ENCODE assay signal across 5 cellular contexts in genomic region chr10:11990781-11991180, GRCh38.
DNase-seq lines count a peak whose midpoint lies in the region; TF ChIP-seq lines count a peak whose summit lies in the region.
"Not testable (repeated sequence)": the region's sequence is repeated elsewhere in the genome, so short reads cannot be mapped to it uniquely, and the experiment has no call there.

No MANE protein-coding gene starts in this region.

- not testable (repeated sequence) for H3K9me2 ChIP-seq in SU-DHL-6 (replicated peaks; ENCODE audit: insufficient read depth, low read length)

- H3K36me3 ChIP-seq in BLaER1: peaks cover 57% of the 10 kb centered on the region
- peaks cover 14 to 34% of the 10 kb centered on the region in 2 experiments for H3K36me3 ChIP-seq in HEK293 (ENCODE audit: control insufficient read depth in 2 of 2, insufficient read depth in 1 of 2, low read length in 2 of 2)
- peaks cover 19% of the 10 kb centered on the region for H3K36me3 ChIP-seq in SU-DHL-6 (ENCODE audit: low read length)

- DNase-seq in NAMALWA (ENCODE audit: low spot score) (peak; percentile 20), glomerular visceral epithelial cell (ENCODE audit: extremely low spot score) (peak; percentile 16)

- H3K9me3 ChIP-seq in BLaER1: peaks cover 28% of the 10 kb centered on the region; the same call in 1 of the 2 replicates
- H3K9me3 ChIP-seq in HEK293 (ENCODE audit: control insufficient read depth, insufficient read depth, low read depth, low read length); SU-DHL-6 (ENCODE audit: insufficient read depth, low read length): not testable (repeated sequence)

- H3K27me3 ChIP-seq in BLaER1; SU-DHL-6 (ENCODE audit: low read length): not testable (repeated sequence)

- CTCF ChIA-PET in HEK293 (lab: Yijun Ruan, JAX): interaction anchor here (2.5 kb wide), 1 partner anchor 208 kb away, joined by 9 read pairs; no protein-coding TSS in a partner anchor

- not testable (repeated sequence) for H3K27ac ChIP-seq in BLaER1; HEK293 (ENCODE audit: extremely low read depth, low read depth, low read length)
- peak overlapping the region; percentile 68 for H3K27ac ChIP-seq in SU-DHL-6 (ENCODE audit: low read depth, low read length)

- TF ChIP-seq CTCF in HEK293 (tag by site-specific recombination; IDR thresholded peaks at IDR 0.05); SU-DHL-6 (IDR thresholded peaks at IDR 0.05; ENCODE audit: insufficient read depth, low read length, poor library complexity, severe bottlenecking): not testable (repeated sequence)

- POLR2A ChIA-PET in HEK293 (lab: Yijun Ruan, JAX): interaction anchor here (0.6 to 0.7 kb wide), 2 partner anchors 51 to 276 kb away, joined by 3 to 7 read pairs; no protein-coding TSS in a partner anchor

- peaks cover 50% of the 10 kb centered on the region for H3K4me1 ChIP-seq in BLaER1
- not testable (repeated sequence) for H3K4me1 ChIP-seq in HEK293 (ENCODE audit: control insufficient read depth, insufficient read depth, low read length)

- H3F3A ChIP-seq in SU-DHL-6 (ENCODE audit: insufficient read depth): peaks cover 45% of the 10 kb centered on the region

- not testable (repeated sequence) for H2AFZ ChIP-seq in SU-DHL-6 (ENCODE audit: low read depth, low read length, severe bottlenecking)

- H3K4me2 ChIP-seq in BLaER1 (peak overlapping the region; percentile 25; the same call in 1 of the 2 replicates), SU-DHL-6 (ENCODE audit: low read depth, low read length, poor library complexity, severe bottlenecking) (peak overlapping the region; percentile 37)

- H4K20me1 ChIP-seq in BLaER1; SU-DHL-6 (ENCODE audit: low read depth, low read length): not testable (repeated sequence)

- not testable (repeated sequence) for H3K79me2 ChIP-seq in SU-DHL-6 (ENCODE audit: insufficient read depth, low read length)

- not testable (repeated sequence) for H3K9ac ChIP-seq in BLaER1; SU-DHL-6 (ENCODE audit: low read length)

- not testable (repeated sequence) for H3K4me3 ChIP-seq in BLaER1; HEK293 (ENCODE audit: low read depth, low read length); SU-DHL-6 (ENCODE audit: insufficient read depth, low read length, poor library complexity, severe bottlenecking)

TF ChIP-seq in HEK293, 187 proteins besides CTCF, POLR2A, EP300 and RAD21:
- TF ChIP-seq, protein P1, sequence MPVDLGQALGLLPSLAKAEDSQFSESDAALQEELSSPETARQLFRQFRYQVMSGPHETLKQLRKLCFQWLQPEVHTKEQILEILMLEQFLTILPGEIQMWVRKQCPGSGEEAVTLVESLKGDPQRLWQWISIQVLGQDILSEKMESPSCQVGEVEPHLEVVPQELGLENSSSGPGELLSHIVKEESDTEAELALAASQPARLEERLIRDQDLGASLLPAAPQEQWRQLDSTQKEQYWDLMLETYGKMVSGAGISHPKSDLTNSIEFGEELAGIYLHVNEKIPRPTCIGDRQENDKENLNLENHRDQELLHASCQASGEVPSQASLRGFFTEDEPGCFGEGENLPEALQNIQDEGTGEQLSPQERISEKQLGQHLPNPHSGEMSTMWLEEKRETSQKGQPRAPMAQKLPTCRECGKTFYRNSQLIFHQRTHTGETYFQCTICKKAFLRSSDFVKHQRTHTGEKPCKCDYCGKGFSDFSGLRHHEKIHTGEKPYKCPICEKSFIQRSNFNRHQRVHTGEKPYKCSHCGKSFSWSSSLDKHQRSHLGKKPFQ (tag by site-specific recombination; IDR thresholded peaks at IDR 0.05): 0 out of 2 replicates have a peak, but pooled peaks have one; percentile 16
